Comparison of ENCODE assay signal across 1 cellular context in genomic region chr3:177338697-177339219, GRCh38.
A peak's percentile ranks its signal among the peaks of the same experiment; 100 is the strongest.
TF ChIP-seq lines count a peak whose summit lies in the region.

No MANE protein-coding gene starts in this region.

TF ChIP-seq in HepG2, 621 proteins besides CTCF, POLR2A, EP300 and RAD21 (continued from another document and continues in another):
- TF ChIP-seq PRDM10 (CRISPR knock-in tag; IDR thresholded peaks at IDR 0.05; ENCODE audit: low read depth) (no peak), SMAD1 (CRISPR knock-in tag; IDR thresholded peaks at IDR 0.05; ENCODE audit: borderline replicate concordance, low read depth) (no peak), ZNF781 (CRISPR knock-in tag; IDR thresholded peaks at IDR 0.05; ENCODE audit: borderline replicate concordance, not compliant biosample characterization) (no peak), IKZF4 (CRISPR knock-in tag; IDR thresholded peaks at IDR 0.05; ENCODE audit: borderline replicate concordance, low read depth, not compliant biosample characterization) (no peak), ATF5 (CRISPR knock-in tag; IDR thresholded peaks at IDR 0.05; ENCODE audit: low read depth) (no peak), FOXA1 (IDR thresholded peaks at IDR 0.05) (no peak), FOXA1 (CRISPR knock-in tag; IDR thresholded peaks at IDR 0.05) (peak; percentile 58), ZNF44 (CRISPR knock-in tag; IDR thresholded peaks at IDR 0.05) (no peak), GFI1 (CRISPR knock-in tag; IDR thresholded peaks at IDR 0.05; ENCODE audit: borderline replicate concordance) (no peak), PRDM15 (CRISPR knock-in tag; IDR thresholded peaks at IDR 0.05) (no peak), ZNF768 (CRISPR knock-in tag; IDR thresholded peaks at IDR 0.05) (no peak), ZNF556 (CRISPR knock-in tag; IDR thresholded peaks at IDR 0.05; ENCODE audit: borderline replicate concordance) (peak; percentile 41; the same call in 1 of the 2 replicates), FOSL2 (CRISPR knock-in tag; IDR thresholded peaks at IDR 0.05) (peak; percentile 65), HMG20B (CRISPR knock-in tag; conservative IDR thresholded peaks at IDR 0.05) (peak; percentile 40; the same call in 1 of the 2 replicates), NCOR1 (IDR thresholded peaks at IDR 0.05; ENCODE audit: borderline replicate concordance, low read length) (peak; percentile 76), ZNF609 (CRISPR knock-in tag; IDR thresholded peaks at IDR 0.05; ENCODE audit: borderline replicate concordance) (peak; percentile 50; the same call in 1 of the 2 replicates), RFX3 (CRISPR knock-in tag; IDR thresholded peaks at IDR 0.05) (no peak), POLR2G (IDR thresholded peaks at IDR 0.05; ENCODE audit: low read depth, low read length) (no peak), SPEN (CRISPR knock-in tag; IDR thresholded peaks at IDR 0.05; ENCODE audit: low read depth) (no peak), BCL6 (CRISPR knock-in tag; IDR thresholded peaks at IDR 0.05) (peak; percentile 95), REXO4 (CRISPR knock-in tag; IDR thresholded peaks at IDR 0.05; ENCODE audit: borderline replicate concordance) (no peak), FOXM1 (CRISPR knock-in tag; IDR thresholded peaks at IDR 0.05) (no peak), TAF15 (IDR thresholded peaks at IDR 0.05; ENCODE audit: low read depth, low read length, poor library complexity, severe bottlenecking) (no peak), ZNF569 (CRISPR knock-in tag; IDR thresholded peaks at IDR 0.05; ENCODE audit: borderline replicate concordance) (no peak), RFX1 (IDR thresholded peaks at IDR 0.05) (no peak), CCAR2 (optimal IDR thresholded peaks at IDR 0.05; ENCODE audit: low read depth, low read length) (no peak), KMT2A (CRISPR knock-in tag; IDR thresholded peaks at IDR 0.05) (peak; percentile 56; the same call in 1 of the 2 replicates), ATF4 (CRISPR knock-in tag; IDR thresholded peaks at IDR 0.05) (0 out of 4 replicates have a peak, but pooled peaks of 1 of the 2 experiments have one; percentile 57), GPN1 (CRISPR knock-in tag; IDR thresholded peaks at IDR 0.05; ENCODE audit: borderline replicate concordance) (no peak), ZNF17 (CRISPR knock-in tag; IDR thresholded peaks at IDR 0.05) (no peak), RORA (CRISPR knock-in tag; IDR thresholded peaks at IDR 0.05) (no peak), MYC (CRISPR knock-in tag; IDR thresholded peaks at IDR 0.05; ENCODE audit: borderline replicate concordance) (no peak), ZFP36L1 (CRISPR knock-in tag; IDR thresholded peaks at IDR 0.05) (no peak), JARID2 (CRISPR knock-in tag; IDR thresholded peaks at IDR 0.05; ENCODE audit: insufficient replicate concordance) (no peak), SETDB1 (CRISPR knock-in tag; IDR thresholded peaks at IDR 0.05; ENCODE audit: borderline replicate concordance) (no peak), REL (CRISPR knock-in tag; conservative IDR thresholded peaks at IDR 0.05) (no peak), TAF1 (CRISPR knock-in tag; IDR thresholded peaks at IDR 0.05) (no peak), ZBTB49 (CRISPR knock-in tag; IDR thresholded peaks at IDR 0.05; ENCODE audit: borderline replicate concordance) (no peak), ZKSCAN5 (CRISPR knock-in tag; IDR thresholded peaks at IDR 0.05) (no peak), PRDM4 (CRISPR knock-in tag; IDR thresholded peaks at IDR 0.05; ENCODE audit: borderline replicate concordance) (no peak), ZNF263 (CRISPR knock-in tag; IDR thresholded peaks at IDR 0.05) (no peak), ZBTB39 (CRISPR knock-in tag; IDR thresholded peaks at IDR 0.05) (no peak)
